ENCODE assay signal across 15 cellular contexts in genomic region chr16:56776562-56776961, GRCh38. TPM values are rescaled to one million over a fixed set of nuclear protein-coding genes. Genes with fewer than 3 reads are reported as not detected.
DNase-seq lines count a peak whose midpoint lies in the region; ATAC-seq and TF ChIP-seq lines count a peak whose summit lies in the region.
"Had no signal": no experiment of that assay in that cellular context is flagged by ENCODE, and none has a peak within 500 bp of the region (broad histone marks: within the 10 kb centered on the region; RNA-seq: fewer than 3 reads in every experiment).

No MANE protein-coding gene starts in this region.

- no peaks in the 10 kb centered on the region for H3K4me1 ChIP-seq in lung (ENCODE audit: control insufficient read depth in 2 of 2, insufficient read depth in 2 of 2, low read length in 2 of 2)

- TF ChIP-seq CTCF in lung (IDR thresholded peaks at IDR 0.05; ENCODE audit: control extremely low read depth, extremely low read depth) (no peak), Calu3 (IDR thresholded peaks at IDR 0.05; ENCODE audit: unreplicated experiment) (no peak), GM20000 (IDR thresholded peaks at IDR 0.05; ENCODE audit: extremely low read depth, missing control alignments) (no peak)

- no peaks in the 10 kb centered on the region for H3K27me3 ChIP-seq in lung (ENCODE audit: control insufficient read depth, insufficient read depth)
- H3K27me3 ChIP-seq: gastrocnemius medialis had no signal

- WGBS in lung, 2 donors = 17 to 35% methylated on average over 1 of the region's 1 CpG

- H3K27ac Mint-ChIP-seq in Calu3 (ENCODE audit: unreplicated experiment) = no peak overlapping the region
- H3K27ac Mint-ChIP-seq: activated CD4-positive, alpha-beta T cell treated with anti-CD3 and anti-CD28 coated beads, Interleukin-2, amount 10 ng/mL, durations not matched to agents 24 days and 14 days had no signal

- no peaks in the 10 kb centered on the region for H3K36me3 Mint-ChIP-seq in Calu3 (ENCODE audit: insufficient read depth, unreplicated experiment)

- BruUV-seq in Calu3 (replicated peaks; lab: Mats Ljungman, UMichigan) = no TSS peak

- peak; percentile 22 for DNase-seq in AG20443 (ENCODE audit: low spot score)
- DNase-seq in LHCN-M2 (ENCODE audit: low read depth) = peak; percentile 29
- DNase-seq in cerebellar cortex (ENCODE audit: low spot score) = peak; percentile 58
- peak; percentile 41 for DNase-seq in lung (ENCODE audit: low spot score)
- no peak for DNase-seq in Calu3
- no peak for DNase-seq in activated T-cell treated with anti-CD3 and anti-CD28 coated beads, Interleukin-2, amount 50 U/mL, for 1 hour
- DNase-seq in GM20000 (ENCODE audit: low spot score) = no peak
- DNase-seq: activated CD4-positive, alpha-beta T cell treated with anti-CD3 and anti-CD28 coated beads, Interleukin-2, amount 10 ng/mL, durations not matched to agents 24 days and 14 days; activated gamma-delta T cell treated with Interleukin-2 at 50 U/mL for 16 hours; NCI-H1694 had no signal

- no peaks in the 10 kb centered on the region for H3K36me3 ChIP-seq in lung (ENCODE audit: control insufficient read depth in 2 of 2, insufficient read depth in 2 of 2, low read length in 2 of 2)
- H3K36me3 ChIP-seq: gastrocnemius medialis had no signal

- no peak overlapping the region for H3K4me3 Mint-ChIP-seq in Calu3 (ENCODE audit: low read depth, unreplicated experiment)
- H3K4me3 Mint-ChIP-seq: activated CD4-positive, alpha-beta T cell treated with anti-CD3 and anti-CD28 coated beads, Interleukin-2, amount 10 ng/mL, durations not matched to agents 24 days and 14 days; neural crest cell had no signal

- ATAC-seq in lung (ENCODE audit: insufficient read depth, low FRiP score) (no peak), GM19455 (IDR thresholded peaks at IDR 0.05; ENCODE audit: unreplicated experiment) (no peak)

- H3K4me1 Mint-ChIP-seq in Calu3 (ENCODE audit: low read depth, unreplicated experiment) = peaks cover 7% of the 10 kb centered on the region

- no peaks in the 10 kb centered on the region for H3K27me3 Mint-ChIP-seq in Calu3 (ENCODE audit: unreplicated experiment)
- H3K27me3 Mint-ChIP-seq: activated CD4-positive, alpha-beta T cell treated with anti-CD3 and anti-CD28 coated beads, Interleukin-2, amount 10 ng/mL, durations not matched to agents 24 days and 14 days had no signal

- intact Hi-C loops in Calu3 (cut with micrococcal nuclease; ENCODE audit: unreplicated experiment) = no loop called here

- H3K9me3 ChIP-seq in lung (ENCODE audit: control insufficient read depth in 2 of 2, insufficient read depth in 1 of 2, low read length in 1 of 2) = no peaks in the 10 kb centered on the region
- H3K9me3 ChIP-seq: gastrocnemius medialis had no signal

- no peak overlapping the region for H3K27ac ChIP-seq in lung (ENCODE audit: low read depth in 1 of 2, low read length in 1 of 2)
- H3K27ac ChIP-seq: C4-2B, coronary artery, gastrocnemius medialis had no signal

- CTCF ChIA-PET in Calu3 (lab: Charles Lee) = no interaction called here

- no peaks in the 10 kb centered on the region for H3K9me3 Mint-ChIP-seq in Calu3 (ENCODE audit: low read depth, unreplicated experiment)
- H3K9me3 Mint-ChIP-seq: activated CD4-positive, alpha-beta T cell treated with anti-CD3 and anti-CD28 coated beads, Interleukin-2, amount 10 ng/mL, durations not matched to agents 24 days and 14 days; neural crest cell had no signal

- H3K4me3 ChIP-seq in lung = no peak overlapping the region
- H3K4me3 ChIP-seq: coronary artery, gastrocnemius medialis had no signal

RNA-seq across cellular contexts. Expression of gene NUP93, which starts 46.6 kb away (rescaled TPM):
- total RNA-seq in LHCN-M2 (2014; rRNA removed) = 80.5 and 81.9 TPM in 2 replicates
- polyA plus RNA-seq in LHCN-M2 (2012) = 70.3 TPM
- 10 to 100 TPM; 58.5 to 59.9 TPM for total RNA-seq in lung
- 10 to 100 TPM; 27.4 to 43.9 TPM for polyA plus RNA-seq in lung
- total RNA-seq in Calu3 (2022) = 120 and 123 TPM in 2 replicates

Comparison
In these comparisons a context has a peak if more than half of its experiments do, and no peak if none do; other contexts are left out.
1. DNase-seq: peak in AG20443 (single experiment), LHCN-M2 (single experiment), cerebellar cortex (single experiment) and lung (single experiment); none in Calu3 (single experiment), activated T-cell treated with anti-CD3 and anti-CD28 coated beads, Interleukin-2, amount 50 U/mL, for 1 hour (single experiment) and GM20000 (single experiment).